In the genomic region with DNA sequence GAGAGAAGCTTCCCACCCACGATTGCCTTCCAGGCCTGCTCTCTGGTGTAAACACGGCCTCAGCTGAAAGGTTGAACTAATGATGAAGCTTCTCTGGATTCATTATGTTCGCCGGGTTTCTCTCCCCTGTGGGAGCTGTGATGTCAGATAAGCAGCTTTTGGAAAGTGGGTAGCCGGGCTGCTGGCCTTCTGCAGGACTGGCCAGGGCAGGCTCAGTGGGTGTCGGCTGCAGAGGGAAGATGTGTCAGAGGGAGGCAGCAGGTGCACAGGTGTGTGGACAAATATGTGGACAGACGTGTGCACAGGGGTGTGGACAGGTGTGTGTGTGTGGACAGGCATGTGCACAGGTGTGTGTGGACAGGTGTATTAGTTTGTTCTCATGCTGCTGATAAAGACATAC, we compare ENCODE assay signal across 17 cellular contexts. TPM values are rescaled to one million over a fixed set of nuclear protein-coding genes. Genes with fewer than 3 reads are reported as not detected.
DNase-seq lines count a peak whose midpoint lies in the region; ATAC-seq and TF ChIP-seq lines count a peak whose summit lies in the region.
"Had no signal": no experiment of that assay in that cellular context is flagged by ENCODE, and none has a peak within 500 bp of the region (broad histone marks: within the 10 kb centered on the region; RNA-seq: fewer than 3 reads in every experiment).

No MANE protein-coding gene starts in this region.

- H3K27ac Mint-ChIP-seq in WTC11 = 0 out of 2 replicates have a peak overlapping the region, but pooled peaks have one; percentile 36
- peak overlapping the region; percentile 59 for H3K27ac Mint-ChIP-seq in glutamatergic neuron (ENCODE audit: unreplicated experiment)
- peak overlapping the region; percentile 7 for H3K27ac Mint-ChIP-seq in stimulated activated naive B cell treated with anti-CD40 and anti-IgM and Interleukin-4, amounts not matched to agents 10 μg/mL and 1 μg/mL and 100 μg/mL, for 72 hours
- H3K27ac Mint-ChIP-seq: CD4-positive, alpha-beta T cell; HFFc6 had no signal

- no peak overlapping the region for H3K27ac ChIP-seq in right atrium auricular region
- no peak overlapping the region for H3K27ac ChIP-seq in transverse colon
- H3K27ac ChIP-seq in substantia nigra (ENCODE audit: low read depth, low read length, poor library complexity, severe bottlenecking) = no peak overlapping the region
- H3K27ac ChIP-seq: C4-2B had no signal

- H3K36me3 ChIP-seq in right atrium auricular region (no peaks in the 10 kb centered on the region), transverse colon (no peaks in the 10 kb centered on the region)

- H3K9me3 Mint-ChIP-seq in WTC11 (no peaks in the 10 kb centered on the region), glutamatergic neuron (ENCODE audit: unreplicated experiment) (peaks cover 12% of the 10 kb centered on the region)
- peaks cover 7% of the 10 kb centered on the region in 2 donors for H3K9me3 Mint-ChIP-seq in stimulated activated naive B cell treated with anti-CD40 and anti-IgM and Interleukin-4, amounts not matched to agents 10 μg/mL and 1 μg/mL and 100 μg/mL, for 72 hours
- H3K9me3 Mint-ChIP-seq: CD4-positive, alpha-beta T cell; HFFc6 had no signal

- in situ Hi-C loops in transverse colon (cut with MboI; ENCODE audit: low pct_ligation_motif_present in 1 of 4, low pct_unique_long_range_greater_than_20kb in 1 of 4, low sequenced_read_pairs in 3 of 4) = loop anchor here in 3 of 4 donors (25.0 kb wide), 2 partner anchors 614 to 739 kb away; no protein-coding TSS in a partner anchor

- no peak for TF ChIP-seq EP300 in transverse colon (IDR thresholded peaks at IDR 0.05; ENCODE audit: low read depth)

- H3K4me1 ChIP-seq in right atrium auricular region (no peaks in the 10 kb centered on the region), transverse colon (no peaks in the 10 kb centered on the region)

- H3K27me3 ChIP-seq in right atrium auricular region (no peaks in the 10 kb centered on the region), transverse colon (peaks cover 20% of the 10 kb centered on the region)

- CTCF ChIA-PET in WTC11 (lab: Charles Lee) = no interaction called here

- H3K36me3 Mint-ChIP-seq in WTC11 (no peaks in the 10 kb centered on the region), glutamatergic neuron (ENCODE audit: unreplicated experiment) (peaks cover 4% of the 10 kb centered on the region)
- H3K36me3 Mint-ChIP-seq in stimulated activated naive B cell treated with anti-CD40 and anti-IgM and Interleukin-4, amounts not matched to agents 10 μg/mL and 1 μg/mL and 100 μg/mL, for 72 hours = peaks cover 0 to 9% of the 10 kb centered on the region in 2 donors

- H3K4me1 Mint-ChIP-seq in WTC11 (no peaks in the 10 kb centered on the region), glutamatergic neuron (ENCODE audit: low read depth, unreplicated experiment) (peaks cover 12% of the 10 kb centered on the region)
- peaks cover 3 to 4% of the 10 kb centered on the region in 2 donors for H3K4me1 Mint-ChIP-seq in stimulated activated naive B cell treated with anti-CD40 and anti-IgM and Interleukin-4, amounts not matched to agents 10 μg/mL and 1 μg/mL and 100 μg/mL, for 72 hours

- TF ChIP-seq POLR2A in transverse colon (IDR thresholded peaks at IDR 0.05) = no peak

- WGBS in transverse colon (ENCODE audit: low coverage in 1 of 2), 2 donors = 83 to 87% methylated on average over 3 to 7 of the region's 7 CpGs

- intact Hi-C loops in Right ventricle myocardium inferior (cut with DNase I) (no loop called here), transverse colon (cut with DNase I; ENCODE audit: low total_unique reads) (no loop called here)

- no peak overlapping the region for H3K4me3 Mint-ChIP-seq in WTC11
- H3K4me3 Mint-ChIP-seq in glutamatergic neuron (ENCODE audit: unreplicated experiment) = no peak overlapping the region
- no peak overlapping the region for H3K4me3 Mint-ChIP-seq in stimulated activated naive B cell treated with anti-CD40 and anti-IgM and Interleukin-4, amounts not matched to agents 10 μg/mL and 1 μg/mL and 100 μg/mL, for 72 hours
- H3K4me3 Mint-ChIP-seq: CD4-positive, alpha-beta T cell; HFFc6 had no signal

- POLR2A ChIA-PET in WTC11 (lab: Charles Lee) = no interaction called here

- no peak for ATAC-seq in Right ventricle myocardium inferior
- no peak for ATAC-seq in WTC11
- no peak for ATAC-seq in stimulated activated naive B cell treated with anti-CD40 and anti-IgM and Interleukin-4, amounts not matched to agents 10 μg/mL and 1 μg/mL and 100 μg/mL, for 72 hours (replicated peaks)
- ATAC-seq: HCT116 had no signal

- DNase-seq in Right ventricle myocardium inferior (ENCODE audit: missing footprints) (peak; percentile 58), right atrium auricular region (ENCODE audit: low spot score) (no peak), WTC11 (ENCODE audit: low spot score) (no peak), glutamatergic neuron (no peak), transverse colon (no peak), substantia nigra (lab: John Stamatoyannopoulos, UW) (no peak), pons (ENCODE audit: low spot score) (no peak)
- no peak for DNase-seq in stimulated activated naive B cell treated with anti-CD40 and anti-IgM and Interleukin-4, amounts not matched to agents 10 μg/mL and 1 μg/mL and 100 μg/mL, for 72 hours
- DNase-seq: AML-193; CD4-positive, alpha-beta T cell; DMS153; DMS79; GDM1; GOT3; HFFc6 had no signal

- H3K9me3 ChIP-seq in right atrium auricular region (no peaks in the 10 kb centered on the region), transverse colon (no peaks in the 10 kb centered on the region)

- H3K4me3 ChIP-seq in right atrium auricular region (no peak overlapping the region), transverse colon (no peak overlapping the region)

- TF ChIP-seq CTCF in right atrium auricular region (IDR thresholded peaks at IDR 0.05) (no peak), WTC11 (IDR thresholded peaks at IDR 0.05) (no peak), glutamatergic neuron (IDR thresholded peaks at IDR 0.05; ENCODE audit: partially characterized antibody, unreplicated experiment) (no peak), transverse colon (IDR thresholded peaks at IDR 0.05) (no peak)

- H3K27me3 Mint-ChIP-seq in WTC11 (ENCODE audit: low read depth) (peaks cover 2% of the 10 kb centered on the region; the same call in 1 of the 2 replicates), glutamatergic neuron (ENCODE audit: unreplicated experiment) (peaks cover 7% of the 10 kb centered on the region)
- peaks cover 4 to 12% of the 10 kb centered on the region in 2 donors for H3K27me3 Mint-ChIP-seq in stimulated activated naive B cell treated with anti-CD40 and anti-IgM and Interleukin-4, amounts not matched to agents 10 μg/mL and 1 μg/mL and 100 μg/mL, for 72 hours

TF ChIP-seq in WTC11, 78 proteins besides CTCF, POLR2A, EP300 and RAD21 (continues in another document):
- TF ChIP-seq, protein P1, sequence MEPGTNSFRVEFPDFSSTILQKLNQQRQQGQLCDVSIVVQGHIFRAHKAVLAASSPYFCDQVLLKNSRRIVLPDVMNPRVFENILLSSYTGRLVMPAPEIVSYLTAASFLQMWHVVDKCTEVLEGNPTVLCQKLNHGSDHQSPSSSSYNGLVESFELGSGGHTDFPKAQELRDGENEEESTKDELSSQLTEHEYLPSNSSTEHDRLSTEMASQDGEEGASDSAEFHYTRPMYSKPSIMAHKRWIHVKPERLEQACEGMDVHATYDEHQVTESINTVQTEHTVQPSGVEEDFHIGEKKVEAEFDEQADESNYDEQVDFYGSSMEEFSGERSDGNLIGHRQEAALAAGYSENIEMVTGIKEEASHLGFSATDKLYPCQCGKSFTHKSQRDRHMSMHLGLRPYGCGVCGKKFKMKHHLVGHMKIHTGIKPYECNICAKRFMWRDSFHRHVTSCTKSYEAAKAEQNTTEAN (CRISPR knock-in tag; IDR thresholded peaks at IDR 0.05) = no peak
- TF ChIP-seq, protein P2, sequence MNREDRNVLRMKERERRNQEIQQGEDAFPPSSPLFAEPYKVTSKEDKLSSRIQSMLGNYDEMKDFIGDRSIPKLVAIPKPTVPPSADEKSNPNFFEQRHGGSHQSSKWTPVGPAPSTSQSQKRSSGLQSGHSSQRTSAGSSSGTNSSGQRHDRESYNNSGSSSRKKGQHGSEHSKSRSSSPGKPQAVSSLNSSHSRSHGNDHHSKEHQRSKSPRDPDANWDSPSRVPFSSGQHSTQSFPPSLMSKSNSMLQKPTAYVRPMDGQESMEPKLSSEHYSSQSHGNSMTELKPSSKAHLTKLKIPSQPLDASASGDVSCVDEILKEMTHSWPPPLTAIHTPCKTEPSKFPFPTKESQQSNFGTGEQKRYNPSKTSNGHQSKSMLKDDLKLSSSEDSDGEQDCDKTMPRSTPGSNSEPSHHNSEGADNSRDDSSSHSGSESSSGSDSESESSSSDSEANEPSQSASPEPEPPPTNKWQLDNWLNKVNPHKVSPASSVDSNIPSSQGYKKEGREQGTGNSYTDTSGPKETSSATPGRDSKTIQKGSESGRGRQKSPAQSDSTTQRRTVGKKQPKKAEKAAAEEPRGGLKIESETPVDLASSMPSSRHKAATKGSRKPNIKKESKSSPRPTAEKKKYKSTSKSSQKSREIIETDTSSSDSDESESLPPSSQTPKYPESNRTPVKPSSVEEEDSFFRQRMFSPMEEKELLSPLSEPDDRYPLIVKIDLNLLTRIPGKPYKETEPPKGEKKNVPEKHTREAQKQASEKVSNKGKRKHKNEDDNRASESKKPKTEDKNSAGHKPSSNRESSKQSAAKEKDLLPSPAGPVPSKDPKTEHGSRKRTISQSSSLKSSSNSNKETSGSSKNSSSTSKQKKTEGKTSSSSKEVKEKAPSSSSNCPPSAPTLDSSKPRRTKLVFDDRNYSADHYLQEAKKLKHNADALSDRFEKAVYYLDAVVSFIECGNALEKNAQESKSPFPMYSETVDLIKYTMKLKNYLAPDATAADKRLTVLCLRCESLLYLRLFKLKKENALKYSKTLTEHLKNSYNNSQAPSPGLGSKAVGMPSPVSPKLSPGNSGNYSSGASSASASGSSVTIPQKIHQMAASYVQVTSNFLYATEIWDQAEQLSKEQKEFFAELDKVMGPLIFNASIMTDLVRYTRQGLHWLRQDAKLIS (CRISPR knock-in tag; IDR thresholded peaks at IDR 0.05; ENCODE audit: borderline replicate concordance) = no peak
- TF ChIP-seq ZNF263 (CRISPR knock-in tag; IDR thresholded peaks at IDR 0.05; ENCODE audit: low read depth) (no peak), ZNF416 (CRISPR knock-in tag; IDR thresholded peaks at IDR 0.05) (no peak), EMX1 (CRISPR knock-in tag; IDR thresholded peaks at IDR 0.05) (no peak), GRHL2 (CRISPR knock-in tag; IDR thresholded peaks at IDR 0.05; ENCODE audit: insufficient replicate concordance, severe bottlenecking) (no peak), FOXP1 (CRISPR knock-in tag; IDR thresholded peaks at IDR 0.05; ENCODE audit: borderline replicate concordance) (no peak)

RNA-seq across cellular contexts. Expression of a gene that starts 28.5 kb away (rescaled TPM):
- total RNA-seq in Right ventricle myocardium inferior (13.3 TPM), right atrium auricular region (10 to 100 TPM; 21.5 to 22.3 TPM), WTC11 (2021) (33.3 to 50.7 TPM (median 45.9 TPM) in 3 replicates), glutamatergic neuron (ENCODE audit: unreplicated experiment) (56.6 TPM), transverse colon (10 to 100 TPM in 3 of 4 donors, 1 to 10 TPM in 1; 7.1 to 41.9 (median 27.6) TPM)

RNA-seq across cellular contexts. Expression of a gene that starts 42.3 kb away (rescaled TPM):
- total RNA-seq in Right ventricle myocardium inferior (0.32 TPM), right atrium auricular region (under 1 TPM in 1 of 2 donors, not detected in 1; 0.28 TPM), WTC11 (2021) (1.3 to 1.4 TPM (median 1.3 TPM) in 3 replicates), glutamatergic neuron (ENCODE audit: unreplicated experiment) (20.7 TPM), transverse colon (100 to 1,000 TPM in 2 of 4 donors, 10 to 100 TPM in 2; 49.9 to 151 (median 94.1) TPM)

Comparison
In these comparisons a context has a peak if more than half of its experiments do, and no peak if none do; other contexts are left out.
1. H3K27ac Mint-ChIP-seq: peak in every context shown above with its lines; median percentile 59 in glutamatergic neuron; 36 in WTC11; 7 in stimulated activated naive B cell treated with anti-CD40 and anti-IgM and Interleukin-4, amounts not matched to agents 10 μg/mL and 1 μg/mL and 100 μg/mL, for 72 hours.